9 cellular contexts compared by ENCODE assay signal in genomic region chr10:98262571-98262970, GRCh38.
DNase-seq lines count a peak whose midpoint lies in the region; ATAC-seq and TF ChIP-seq lines count a peak whose summit lies in the region.
"Had no signal": no experiment of that assay in that cellular context is flagged by ENCODE, and none has a peak within 500 bp of the region (broad histone marks: within the 10 kb centered on the region; RNA-seq: fewer than 3 reads in every experiment).

No MANE protein-coding gene starts in this region.

- H3K9me3 Mint-ChIP-seq in activated naive CD8-positive, alpha-beta T cell treated with anti-CD3 and anti-CD28 coated beads, Interleukin-2, amount 50 U/mL, for 24 hours, result no peaks in the 10 kb centered on the region
- H3K9me3 Mint-ChIP-seq: T-cell had no signal

- H3K27me3 Mint-ChIP-seq in activated naive CD8-positive, alpha-beta T cell treated with anti-CD3 and anti-CD28 coated beads, Interleukin-2, amount 50 U/mL, for 24 hours, result peaks cover 13% of the 10 kb centered on the region

- H3K27ac Mint-ChIP-seq in activated naive CD8-positive, alpha-beta T cell treated with anti-CD3 and anti-CD28 coated beads, Interleukin-2, amount 50 U/mL, for 24 hours, result no peak overlapping the region
- H3K27ac Mint-ChIP-seq: T-cell had no signal

- DNase-seq in ELF-1 (ENCODE audit: low read depth, low spot score), result peak; percentile 62
- DNase-seq in LNCaP clone FGC (ENCODE audit: low read depth), result peak; percentile 43
- peak; percentile 14 for DNase-seq in activated naive CD8-positive, alpha-beta T cell treated with anti-CD3 and anti-CD28 coated beads, Interleukin-2, amount 50 U/mL, for 24 hours
- peak; percentile 39 for DNase-seq in iris pigment epithelial cell (ENCODE audit: low read depth)
- no peak for DNase-seq in effector CD4-positive, alpha-beta T cell

- peak; percentile 74 for TF ChIP-seq CTCF in LNCaP clone FGC (IDR thresholded peaks at IDR 0.05; ENCODE audit: control insufficient read depth, extremely low read depth, insufficient read depth)

- H3K36me3 Mint-ChIP-seq in activated naive CD8-positive, alpha-beta T cell treated with anti-CD3 and anti-CD28 coated beads, Interleukin-2, amount 50 U/mL, for 24 hours (ENCODE audit: low read depth), result no peaks in the 10 kb centered on the region

- H3K4me3 ChIP-seq in LNCaP clone FGC (ENCODE audit: low read depth, low read length), result no peak overlapping the region

- no peak overlapping the region for H3K4me3 Mint-ChIP-seq in activated naive CD8-positive, alpha-beta T cell treated with anti-CD3 and anti-CD28 coated beads, Interleukin-2, amount 50 U/mL, for 24 hours
- H3K4me3 Mint-ChIP-seq: T-cell had no signal

- no peak for ATAC-seq in activated naive CD8-positive, alpha-beta T cell treated with anti-CD3 and anti-CD28 coated beads, Interleukin-2, amount 50 U/mL, for 24 hours
- ATAC-seq in HG03175 (IDR thresholded peaks at IDR 0.05; ENCODE audit: unreplicated experiment) (no peak), HG03095 (IDR thresholded peaks at IDR 0.05; ENCODE audit: unreplicated experiment) (no peak), GM21390 (IDR thresholded peaks at IDR 0.05; ENCODE audit: unreplicated experiment) (no peak)

- H3K4me1 Mint-ChIP-seq in activated naive CD8-positive, alpha-beta T cell treated with anti-CD3 and anti-CD28 coated beads, Interleukin-2, amount 50 U/mL, for 24 hours, result no peaks in the 10 kb centered on the region
